17 cellular contexts compared by ENCODE assay signal in the genomic region with DNA sequence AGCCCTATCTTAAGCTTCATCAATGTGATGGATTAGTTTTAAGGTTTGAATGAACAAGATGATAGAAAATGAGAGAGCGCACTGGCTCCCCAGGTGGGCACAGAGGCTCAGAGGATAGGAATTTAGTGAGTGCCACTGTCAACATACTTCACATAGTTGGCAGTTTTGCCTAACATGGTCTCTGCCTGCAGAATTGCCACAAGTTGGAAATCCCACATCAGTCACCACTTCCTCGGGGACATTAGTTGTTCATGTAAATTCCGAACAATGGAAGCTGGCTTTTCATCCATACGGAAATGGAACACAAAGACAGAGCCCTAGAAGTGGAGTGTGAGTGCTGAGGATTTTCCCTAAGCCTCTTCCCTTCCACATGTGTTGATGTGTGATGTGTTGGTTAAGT.
A peak's percentile ranks its signal among the peaks of the same experiment; 100 is the strongest.
DNase-seq lines count a peak whose midpoint lies in the region; TF ChIP-seq lines count a peak whose summit lies in the region.
"Had no signal": no experiment of that assay in that cellular context is flagged by ENCODE, and none has a peak within 500 bp of the region (broad histone marks: within the 10 kb centered on the region; RNA-seq: fewer than 3 reads in every experiment).

No MANE protein-coding gene starts in this region.

- DNase-seq in HK-2 (ENCODE audit: unreplicated experiment) (peak; percentile 45), SW 1271 (lab: John Stamatoyannopoulos, UW) (peak; percentile 59 to 83), hepatocyte (ENCODE audit: low spot score) (no peak), renal cortical epithelial cell (ENCODE audit: low read depth) (peak; percentile 96), NCI-H2171 treated with DMSO at 0.1 percent for 48 hours (lab: John Stamatoyannopoulos, UW) (no peak), OCI-M2 (lab: John Stamatoyannopoulos, UW; ENCODE audit: unreplicated experiment) (no peak), lower leg skin (ENCODE audit: low spot score in 2 of 2) (no peak), DMS153 (lab: John Stamatoyannopoulos, UW) (no peak)
- DNase-seq: CD4-positive, alpha-beta memory T cell; left cardiac atrium; NCI-H1436; NCI-H446; right cardiac atrium; T-helper 17 cell; thyroid gland had no signal

- H3K79me2 ChIP-seq in hepatocyte: no peaks in the 10 kb centered on the region

- peak overlapping the region; percentile 48 for H3K27ac ChIP-seq in hepatocyte
- H3K27ac ChIP-seq: cardiac muscle cell, thyroid gland had no signal

- no peaks in the 10 kb centered on the region for H3K36me3 ChIP-seq in hepatocyte (replicated peaks; ENCODE audit: insufficient read depth, low read depth)
- H3K36me3 ChIP-seq: cardiac muscle cell, thyroid gland had no signal

- no peak overlapping the region for H3K4me2 ChIP-seq in hepatocyte

- H3K9me2 ChIP-seq in hepatocyte (replicated peaks; ENCODE audit: insufficient read depth): no peaks in the 10 kb centered on the region

- H3K4me1 ChIP-seq in hepatocyte (ENCODE audit: insufficient read depth): peaks cover 19% of the 10 kb centered on the region

- no peaks in the 10 kb centered on the region for H3K9me3 ChIP-seq in hepatocyte (ENCODE audit: low read depth)
- H3K9me3 ChIP-seq: thyroid gland had no signal

- TF ChIP-seq POLR2A in lower leg skin (IDR thresholded peaks at IDR 0.05): no peak

- intact Hi-C loops in lower leg skin (cut with DNase I; ENCODE audit: low total_unique reads): no loop called here

- 79% methylated on average over 4 of the region's 4 CpGs for WGBS in hepatocyte (ENCODE audit: low lambda C conversion rate, missing lambda C conversion rate)
- 71 to 74% methylated on average over 4 of the region's 4 CpGs for WGBS in lower leg skin, 2 donors

- H3K4me3 ChIP-seq in hepatocyte: no peak overlapping the region
- H3K4me3 ChIP-seq in lower leg skin (ENCODE audit: low read depth, poor library complexity, severe bottlenecking): no peak overlapping the region
- H3K4me3 ChIP-seq: cardiac muscle cell, K562, thyroid gland had no signal

- no peaks in the 10 kb centered on the region for H4K20me1 ChIP-seq in hepatocyte (ENCODE audit: insufficient read depth, poor library complexity, severe bottlenecking)

- H2AFZ ChIP-seq in hepatocyte: no peak overlapping the region

- no peaks in the 10 kb centered on the region for H3K27me3 ChIP-seq in hepatocyte
- H3K27me3 ChIP-seq: cardiac muscle cell, thyroid gland had no signal

- TF ChIP-seq CTCF in hepatocyte (IDR thresholded peaks at IDR 0.05; ENCODE audit: poor library complexity) (no peak), lower leg skin (IDR thresholded peaks at IDR 0.05) (no peak)

Comparison
In these comparisons a context has a peak if more than half of its experiments do, and no peak if none do; other contexts are left out.
1. DNase-seq: peak in HK-2 (single experiment), SW 1271 (2 of 2) and renal cortical epithelial cell (single experiment); none in hepatocyte (single experiment), NCI-H2171 treated with DMSO at 0.1 percent for 48 hours (single experiment), OCI-M2 (single experiment), lower leg skin (0 of 2) and DMS153 (single experiment).